ENCODE assay signal across 14 cellular contexts in the genomic region with DNA sequence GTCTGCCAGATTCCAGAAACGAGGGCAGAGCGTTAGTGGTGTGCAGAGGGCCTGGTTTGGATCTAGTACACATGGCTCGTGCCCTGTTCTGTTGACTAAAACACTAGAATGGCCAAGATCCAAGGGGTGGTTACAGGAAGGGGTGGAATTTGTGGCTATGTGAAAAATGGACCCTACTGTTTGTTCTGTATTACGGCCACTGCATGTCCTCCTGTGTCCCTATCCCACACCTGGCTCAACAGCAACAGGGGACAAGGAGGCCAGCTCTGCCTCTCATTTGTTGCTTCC.
"Had no signal": no experiment of that assay in that cellular context is flagged by ENCODE, and none has a peak within 500 bp of the region (broad histone marks: within the 10 kb centered on the region; RNA-seq: fewer than 3 reads in every experiment).

No MANE protein-coding gene starts in this region.

- H3K79me2 ChIP-seq: parathyroid adenoma had no signal

- H3K4me3 ChIP-seq: gastrocnemius medialis had no signal

- H3K9me3 ChIP-seq: gastrocnemius medialis had no signal

- H3K27me3 ChIP-seq: brain microvascular endothelial cell, gastrocnemius medialis had no signal

- H3K27ac ChIP-seq: brain microvascular endothelial cell, gastrocnemius medialis, parathyroid adenoma had no signal

- H3K36me3 ChIP-seq: brain microvascular endothelial cell, gastrocnemius medialis had no signal

- H2AFZ ChIP-seq: parathyroid adenoma had no signal

- DNase-seq: activated B cell treated with CpG ODN at 0.5 μM for 24 hours; activated CD4-positive, alpha-beta T cell treated with anti-CD3 and anti-CD28 coated beads for 48 hours; activated CD8-positive, alpha-beta T cell treated with anti-CD3 and anti-CD28 coated beads for 36 hours; activated effector memory CD4-positive, alpha-beta T cell treated with anti-CD3 and anti-CD28 coated beads, Interleukin-2, amount 50 U/mL, for 16 hours; activated T-cell treated with anti-CD3 and anti-CD28 coated beads, Interleukin-2, amount 50 U/mL, for 48 hours; brain microvascular endothelial cell; effector memory CD4-positive, alpha-beta T cell; gastrocnemius medialis; left cardiac atrium; mammary epithelial cell; naive B cell; stimulated activated naive CD8-positive, alpha-beta T cell treated with anti-CD3 and anti-CD28 coated beads, Interleukin-15, Interleukin-2, amounts not matched to agents 100 U/mL and 50 U/mL, for 24 hours; T-helper 2 cell had no signal

- H3K9ac ChIP-seq: parathyroid adenoma had no signal

- H3K4me1 ChIP-seq: gastrocnemius medialis, parathyroid adenoma had no signal

- ATAC-seq: activated CD8-positive, alpha-beta T cell treated with anti-CD3 and anti-CD28 coated beads for 36 hours; gastrocnemius medialis; stimulated activated naive CD8-positive, alpha-beta T cell treated with anti-CD3 and anti-CD28 coated beads, Interleukin-15, Interleukin-2, amounts not matched to agents 100 U/mL and 50 U/mL, for 24 hours had no signal
